1 cellular context compared by ENCODE assay signal in genomic region chr17:77253611-77254051, GRCh38.
TF ChIP-seq lines count a peak whose summit lies in the region.

No MANE protein-coding gene starts in this region.

TF ChIP-seq in GM23338, 12 proteins besides CTCF, POLR2A, EP300 and RAD21 (continued from another document):
- TF ChIP-seq ZNF462 (CRISPR knock-in tag; IDR thresholded peaks at IDR 0.05) (no peak), NANOG (IDR thresholded peaks at IDR 0.05; ENCODE audit: borderline replicate concordance) (no peak), JUNB (IDR thresholded peaks at IDR 0.05; ENCODE audit: unreplicated experiment) (no peak), POLR2AphosphoS5 (IDR thresholded peaks at IDR 0.05; ENCODE audit: low read depth) (no peak), CREB1 (CRISPR knock-in tag; IDR thresholded peaks at IDR 0.05; ENCODE audit: low read depth) (no peak), EZH2phosphoT487 (IDR thresholded peaks at IDR 0.05; ENCODE audit: unreplicated experiment) (no peak), STAT1 (IDR thresholded peaks at IDR 0.05; ENCODE audit: unreplicated experiment) (no peak)
